12 cellular contexts compared by ENCODE assay signal in genomic region chr10:14907591-14907990, GRCh38. TPM values are rescaled to one million over a fixed set of nuclear protein-coding genes. Genes with fewer than 3 reads are reported as not detected.
"Had no signal": no experiment of that assay in that cellular context is flagged by ENCODE, and none has a peak within 500 bp of the region (broad histone marks: within the 10 kb centered on the region; RNA-seq: fewer than 3 reads in every experiment).

No MANE protein-coding gene starts in this region.

RNA-seq across cellular contexts. Expression of gene MEIG1, which starts 51.6 kb away (rescaled TPM):
- total RNA-seq: stomach, subcutaneous adipose tissue, suprapubic skin, temporal lobe, thoracic aorta, thyroid gland, tibial nerve, transverse colon, upper lobe of right lung, urinary bladder, uterus, vagina had no signal
